ENCODE assay signal across 28 cellular contexts in the genomic region with DNA sequence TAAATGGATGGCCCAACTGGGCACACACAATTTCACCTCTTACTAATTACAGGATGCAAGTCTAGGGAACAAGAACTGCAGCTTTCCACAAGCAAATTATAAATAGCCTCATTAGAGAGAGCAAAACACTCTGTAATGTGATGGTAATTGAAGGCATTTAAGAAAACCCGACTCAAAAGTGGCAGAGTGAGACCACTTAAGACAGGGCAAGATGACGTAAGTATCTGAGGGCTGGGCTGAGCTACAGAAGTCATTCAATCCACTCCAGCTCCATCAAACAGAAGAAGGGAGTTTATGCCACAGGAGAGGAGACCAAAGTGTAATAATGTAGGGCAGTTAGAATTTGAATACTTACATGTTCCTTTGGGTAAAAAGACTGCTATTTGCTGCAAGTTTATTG.
"Had no signal": no experiment of that assay in that cellular context is flagged by ENCODE, and none has a peak within 500 bp of the region (broad histone marks: within the 10 kb centered on the region; RNA-seq: fewer than 3 reads in every experiment).

No MANE protein-coding gene starts in this region.

- H3K27me3 ChIP-seq: colonic mucosa, esophagus squamous epithelium, gastrocnemius medialis, heart right ventricle had no signal

- H3K27ac ChIP-seq: colonic mucosa, epithelial cell of prostate, esophagus squamous epithelium, gastrocnemius medialis, heart right ventricle had no signal

- ATAC-seq: effector memory CD8-positive, alpha-beta T cell; esophagus mucosa; gastrocnemius medialis; heart right ventricle; left colon; left lobe of liver; left ventricle myocardium superior; naive thymus-derived CD4-positive, alpha-beta T cell; natural killer cell had no signal

- H3K4me1 ChIP-seq: colonic mucosa, esophagus squamous epithelium, gastrocnemius medialis, heart right ventricle had no signal

- H3K36me3 ChIP-seq: colonic mucosa, gastrocnemius medialis had no signal

- DNase-seq: colonic mucosa; cortex of kidney; effector CD8-positive, alpha-beta T cell; effector memory CD8-positive, alpha-beta T cell; endodermal cell; erythroblast; esophagus squamous epithelium; foreskin melanocyte; gastrocnemius medialis; glutamatergic neuron; head of caudate nucleus; heart right ventricle; hypothalamus; immature natural killer cell; islet precursor cell; kidney; kidney glomerular epithelial cell; left colon; left ventricle myocardium superior; mammary epithelial cell; mesendoderm; midbrain; naive thymus-derived CD4-positive, alpha-beta T cell; natural killer cell had no signal

- H3K9me3 ChIP-seq: colonic mucosa, esophagus squamous epithelium, gastrocnemius medialis, heart right ventricle had no signal

- H3K4me3 ChIP-seq: colonic mucosa, esophagus squamous epithelium, gastrocnemius medialis, heart right ventricle, lung had no signal
